ENCODE assay signal across 1 cellular context in the genomic region with DNA sequence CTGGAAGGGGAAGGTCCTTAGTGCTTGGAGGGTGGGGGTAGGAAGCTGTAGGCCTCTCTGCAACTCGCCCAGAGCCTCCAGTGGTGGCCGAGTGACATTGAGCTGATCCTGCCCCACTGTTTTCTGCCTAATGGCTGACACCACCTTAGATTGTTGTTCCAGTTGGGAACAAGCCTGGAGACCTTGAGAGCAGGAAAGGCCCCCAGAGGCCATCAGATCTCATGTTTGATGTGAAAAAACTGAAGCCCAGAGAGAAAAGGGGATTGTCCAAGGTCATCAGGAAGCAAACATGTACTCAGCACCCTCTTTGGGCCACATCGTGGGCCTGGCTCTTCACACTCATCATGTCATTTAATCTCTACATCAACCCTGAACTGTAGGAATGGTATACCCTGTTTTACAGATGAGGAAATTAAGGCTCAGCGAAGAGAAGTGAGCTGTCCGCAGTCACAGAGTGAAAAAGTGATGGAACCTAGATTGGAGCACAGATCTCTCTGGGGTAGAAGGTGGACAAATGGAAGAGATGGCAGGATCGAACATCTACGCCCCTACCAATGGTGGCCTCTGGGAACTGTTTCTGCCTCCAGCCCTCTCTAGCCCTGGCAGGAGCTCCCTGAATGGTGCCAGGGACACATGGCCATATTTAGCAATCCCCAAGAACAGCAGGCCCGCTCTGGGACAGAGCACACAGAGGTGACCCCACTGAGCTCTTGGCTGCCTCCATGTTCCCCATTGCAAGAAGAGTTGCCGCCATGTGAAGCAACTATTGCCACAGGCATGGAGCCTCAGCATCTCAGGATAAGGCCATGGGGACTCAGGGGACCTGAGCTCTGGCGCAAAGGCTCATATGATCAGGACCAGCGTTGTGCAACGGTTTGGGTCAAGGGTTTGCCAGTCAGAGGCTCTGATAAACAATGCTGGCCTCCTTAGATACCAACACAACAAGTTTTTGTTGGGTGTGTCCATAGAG.
A peak's percentile ranks its signal among the peaks of the same experiment; 100 is the strongest.
TF ChIP-seq lines count a peak whose summit lies in the region.

No MANE protein-coding gene starts in this region.

TF ChIP-seq in HepG2, 621 proteins besides CTCF, POLR2A, EP300 and RAD21 (continues in another document):
- TF ChIP-seq ZNF331 (CRISPR knock-in tag; IDR thresholded peaks at IDR 0.05) (peak; percentile 88; the same call in 1 of the 2 replicates), ZBTB3 (CRISPR knock-in tag; IDR thresholded peaks at IDR 0.05; ENCODE audit: borderline replicate concordance, low read depth) (peak; percentile 32; the same call in 1 of the 2 replicates), THAP11 (CRISPR knock-in tag; IDR thresholded peaks at IDR 0.05) (peak; percentile 16), ZNF546 (CRISPR knock-in tag; conservative IDR thresholded peaks at IDR 0.05) (0 out of 2 replicates have a peak, but pooled peaks have one; percentile 78), BCL6 (CRISPR knock-in tag; IDR thresholded peaks at IDR 0.05) (peak; percentile 65), ARNTL (CRISPR knock-in tag; IDR thresholded peaks at IDR 0.05) (peak; percentile 83), ZBTB8A (CRISPR knock-in tag; IDR thresholded peaks at IDR 0.05; ENCODE audit: borderline replicate concordance, low read depth) (no peak), PHF8 (CRISPR knock-in tag; IDR thresholded peaks at IDR 0.05) (peak; percentile 37; the same call in 1 of the 2 replicates), KLF16 (CRISPR knock-in tag; IDR thresholded peaks at IDR 0.05) (peak in 1 of 2 experiments; percentile 58; a peak in 1 of 4 replicates), KDM2A (CRISPR knock-in tag; IDR thresholded peaks at IDR 0.05; ENCODE audit: borderline replicate concordance, low read depth) (no peak), ZKSCAN8 (CRISPR knock-in tag; IDR thresholded peaks at IDR 0.05; ENCODE audit: borderline replicate concordance) (peak; percentile 48; the same call in 1 of the 2 replicates), CEBPG (CRISPR knock-in tag; IDR thresholded peaks at IDR 0.05) (peak; percentile 19; the same call in 1 of the 2 replicates), ZFP37 (CRISPR knock-in tag; IDR thresholded peaks at IDR 0.05; ENCODE audit: borderline replicate concordance) (no peak), GTF3A (CRISPR knock-in tag; conservative IDR thresholded peaks at IDR 0.05) (0 out of 2 replicates have a peak, but pooled peaks have one; percentile 37), KAT8 (CRISPR knock-in tag; IDR thresholded peaks at IDR 0.05) (peak; percentile 84), YY1 (IDR thresholded peaks at IDR 0.05; ENCODE audit: insufficient read depth, insufficient replicate concordance, low read depth, low read length) (peak; percentile 80), ZNF790 (CRISPR knock-in tag; IDR thresholded peaks at IDR 0.05; ENCODE audit: borderline replicate concordance) (no peak), PHF5A (CRISPR knock-in tag; IDR thresholded peaks at IDR 0.05; ENCODE audit: low read depth, unreplicated experiment) (peak; percentile 25), ARNT2 (CRISPR knock-in tag; IDR thresholded peaks at IDR 0.05; ENCODE audit: low read depth) (0 out of 2 replicates have a peak, but pooled peaks have one; percentile 14), TCF7 (IDR thresholded peaks at IDR 0.05; ENCODE audit: low read depth) (peak; percentile 73; the same call in 1 of the 2 replicates), SRSF9 (IDR thresholded peaks at IDR 0.05; ENCODE audit: borderline replicate concordance, insufficient read depth, low read depth, low read length, poor library complexity, severe bottlenecking) (no peak), HDAC2 (CRISPR knock-in tag; IDR thresholded peaks at IDR 0.05) (peak; percentile 93), ZNF713 (CRISPR knock-in tag; IDR thresholded peaks at IDR 0.05) (0 out of 2 replicates have a peak, but pooled peaks have one; percentile 20)
- TF ChIP-seq, protein P1, sequence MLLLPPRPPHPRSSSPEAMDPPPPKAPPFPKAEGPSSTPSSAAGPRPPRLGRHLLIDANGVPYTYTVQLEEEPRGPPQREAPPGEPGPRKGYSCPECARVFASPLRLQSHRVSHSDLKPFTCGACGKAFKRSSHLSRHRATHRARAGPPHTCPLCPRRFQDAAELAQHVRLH (CRISPR knock-in tag; IDR thresholded peaks at IDR 0.05; ENCODE audit: borderline replicate concordance, low read depth), result peak; percentile 36
- TF ChIP-seq, protein P2, sequence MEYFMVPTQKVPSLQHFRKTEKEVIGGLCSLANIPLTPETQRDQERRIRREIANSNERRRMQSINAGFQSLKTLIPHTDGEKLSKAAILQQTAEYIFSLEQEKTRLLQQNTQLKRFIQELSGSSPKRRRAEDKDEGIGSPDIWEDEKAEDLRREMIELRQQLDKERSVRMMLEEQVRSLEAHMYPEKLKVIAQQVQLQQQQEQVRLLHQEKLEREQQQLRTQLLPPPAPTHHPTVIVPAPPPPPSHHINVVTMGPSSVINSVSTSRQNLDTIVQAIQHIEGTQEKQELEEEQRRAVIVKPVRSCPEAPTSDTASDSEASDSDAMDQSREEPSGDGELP (IDR thresholded peaks at IDR 0.05; ENCODE audit: borderline replicate concordance, low read depth), result 0 out of 2 replicates have a peak, but pooled peaks have one; percentile 34
- TF ChIP-seq, protein P3, sequence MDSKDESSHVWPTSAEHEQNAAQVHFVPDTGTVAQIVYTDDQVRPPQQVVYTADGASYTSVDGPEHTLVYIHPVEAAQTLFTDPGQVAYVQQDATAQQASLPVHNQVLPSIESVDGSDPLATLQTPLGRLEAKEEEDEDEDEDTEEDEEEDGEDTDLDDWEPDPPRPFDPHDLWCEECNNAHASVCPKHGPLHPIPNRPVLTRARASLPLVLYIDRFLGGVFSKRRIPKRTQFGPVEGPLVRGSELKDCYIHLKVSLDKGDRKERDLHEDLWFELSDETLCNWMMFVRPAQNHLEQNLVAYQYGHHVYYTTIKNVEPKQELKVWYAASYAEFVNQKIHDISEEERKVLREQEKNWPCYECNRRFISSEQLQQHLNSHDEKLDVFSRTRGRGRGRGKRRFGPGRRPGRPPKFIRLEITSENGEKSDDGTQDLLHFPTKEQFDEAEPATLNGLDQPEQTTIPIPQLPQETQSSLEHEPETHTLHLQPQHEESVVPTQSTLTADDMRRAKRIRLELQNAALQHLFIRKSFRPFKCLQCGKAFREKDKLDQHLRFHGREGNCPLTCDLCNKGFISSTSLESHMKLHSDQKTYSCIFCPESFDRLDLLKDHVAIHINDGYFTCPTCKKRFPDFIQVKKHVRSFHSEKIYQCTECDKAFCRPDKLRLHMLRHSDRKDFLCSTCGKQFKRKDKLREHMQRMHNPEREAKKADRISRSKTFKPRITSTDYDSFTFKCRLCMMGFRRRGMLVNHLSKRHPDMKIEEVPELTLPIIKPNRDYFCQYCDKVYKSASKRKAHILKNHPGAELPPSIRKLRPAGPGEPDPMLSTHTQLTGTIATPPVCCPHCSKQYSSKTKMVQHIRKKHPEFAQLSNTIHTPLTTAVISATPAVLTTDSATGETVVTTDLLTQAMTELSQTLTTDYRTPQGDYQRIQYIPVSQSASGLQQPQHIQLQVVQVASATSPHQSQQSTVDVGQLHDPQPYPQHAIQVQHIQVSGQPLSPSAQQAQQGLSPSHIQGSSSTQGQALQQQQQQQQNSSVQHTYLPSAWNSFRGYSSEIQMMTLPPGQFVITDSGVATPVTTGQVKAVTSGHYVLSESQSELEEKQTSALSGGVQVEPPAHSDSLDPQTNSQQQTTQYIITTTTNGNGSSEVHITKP (CRISPR knock-in tag; IDR thresholded peaks at IDR 0.05; ENCODE audit: low read depth), result peak; percentile 85
- TF ChIP-seq, protein P4, sequence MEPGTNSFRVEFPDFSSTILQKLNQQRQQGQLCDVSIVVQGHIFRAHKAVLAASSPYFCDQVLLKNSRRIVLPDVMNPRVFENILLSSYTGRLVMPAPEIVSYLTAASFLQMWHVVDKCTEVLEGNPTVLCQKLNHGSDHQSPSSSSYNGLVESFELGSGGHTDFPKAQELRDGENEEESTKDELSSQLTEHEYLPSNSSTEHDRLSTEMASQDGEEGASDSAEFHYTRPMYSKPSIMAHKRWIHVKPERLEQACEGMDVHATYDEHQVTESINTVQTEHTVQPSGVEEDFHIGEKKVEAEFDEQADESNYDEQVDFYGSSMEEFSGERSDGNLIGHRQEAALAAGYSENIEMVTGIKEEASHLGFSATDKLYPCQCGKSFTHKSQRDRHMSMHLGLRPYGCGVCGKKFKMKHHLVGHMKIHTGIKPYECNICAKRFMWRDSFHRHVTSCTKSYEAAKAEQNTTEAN (CRISPR knock-in tag; conservative IDR thresholded peaks at IDR 0.05), result peak; percentile 34; the same call in 1 of the 2 replicates
- TF ChIP-seq, protein P5, sequence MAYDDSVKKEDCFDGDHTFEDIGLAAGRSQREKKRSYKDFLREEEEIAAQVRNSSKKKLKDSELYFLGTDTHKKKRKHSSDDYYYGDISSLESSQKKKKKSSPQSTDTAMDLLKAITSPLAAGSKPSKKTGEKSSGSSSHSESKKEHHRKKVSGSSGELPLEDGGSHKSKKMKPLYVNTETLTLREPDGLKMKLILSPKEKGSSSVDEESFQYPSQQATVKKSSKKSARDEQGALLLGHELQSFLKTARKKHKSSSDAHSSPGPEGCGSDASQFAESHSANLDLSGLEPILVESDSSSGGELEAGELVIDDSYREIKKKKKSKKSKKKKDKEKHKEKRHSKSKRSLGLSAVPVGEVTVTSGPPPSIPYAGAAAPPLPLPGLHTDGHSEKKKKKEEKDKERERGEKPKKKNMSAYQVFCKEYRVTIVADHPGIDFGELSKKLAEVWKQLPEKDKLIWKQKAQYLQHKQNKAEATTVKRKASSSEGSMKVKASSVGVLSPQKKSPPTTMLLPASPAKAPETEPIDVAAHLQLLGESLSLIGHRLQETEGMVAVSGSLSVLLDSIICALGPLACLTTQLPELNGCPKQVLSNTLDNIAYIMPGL (CRISPR knock-in tag; IDR thresholded peaks at IDR 0.05; ENCODE audit: borderline replicate concordance in 1 of 2, low read depth in 1 of 2), result peak in 1 of 2 experiments; percentile 41; a peak in 2 of 4 replicates
- TF ChIP-seq, protein P6, sequence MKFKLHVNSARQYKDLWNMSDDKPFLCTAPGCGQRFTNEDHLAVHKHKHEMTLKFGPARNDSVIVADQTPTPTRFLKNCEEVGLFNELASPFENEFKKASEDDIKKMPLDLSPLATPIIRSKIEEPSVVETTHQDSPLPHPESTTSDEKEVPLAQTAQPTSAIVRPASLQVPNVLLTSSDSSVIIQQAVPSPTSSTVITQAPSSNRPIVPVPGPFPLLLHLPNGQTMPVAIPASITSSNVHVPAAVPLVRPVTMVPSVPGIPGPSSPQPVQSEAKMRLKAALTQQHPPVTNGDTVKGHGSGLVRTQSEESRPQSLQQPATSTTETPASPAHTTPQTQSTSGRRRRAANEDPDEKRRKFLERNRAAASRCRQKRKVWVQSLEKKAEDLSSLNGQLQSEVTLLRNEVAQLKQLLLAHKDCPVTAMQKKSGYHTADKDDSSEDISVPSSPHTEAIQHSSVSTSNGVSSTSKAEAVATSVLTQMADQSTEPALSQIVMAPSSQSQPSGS (CRISPR knock-in tag; IDR thresholded peaks at IDR 0.05), result peak; percentile 66; the same call in 1 of the 2 replicates
- TF ChIP-seq, protein P7, sequence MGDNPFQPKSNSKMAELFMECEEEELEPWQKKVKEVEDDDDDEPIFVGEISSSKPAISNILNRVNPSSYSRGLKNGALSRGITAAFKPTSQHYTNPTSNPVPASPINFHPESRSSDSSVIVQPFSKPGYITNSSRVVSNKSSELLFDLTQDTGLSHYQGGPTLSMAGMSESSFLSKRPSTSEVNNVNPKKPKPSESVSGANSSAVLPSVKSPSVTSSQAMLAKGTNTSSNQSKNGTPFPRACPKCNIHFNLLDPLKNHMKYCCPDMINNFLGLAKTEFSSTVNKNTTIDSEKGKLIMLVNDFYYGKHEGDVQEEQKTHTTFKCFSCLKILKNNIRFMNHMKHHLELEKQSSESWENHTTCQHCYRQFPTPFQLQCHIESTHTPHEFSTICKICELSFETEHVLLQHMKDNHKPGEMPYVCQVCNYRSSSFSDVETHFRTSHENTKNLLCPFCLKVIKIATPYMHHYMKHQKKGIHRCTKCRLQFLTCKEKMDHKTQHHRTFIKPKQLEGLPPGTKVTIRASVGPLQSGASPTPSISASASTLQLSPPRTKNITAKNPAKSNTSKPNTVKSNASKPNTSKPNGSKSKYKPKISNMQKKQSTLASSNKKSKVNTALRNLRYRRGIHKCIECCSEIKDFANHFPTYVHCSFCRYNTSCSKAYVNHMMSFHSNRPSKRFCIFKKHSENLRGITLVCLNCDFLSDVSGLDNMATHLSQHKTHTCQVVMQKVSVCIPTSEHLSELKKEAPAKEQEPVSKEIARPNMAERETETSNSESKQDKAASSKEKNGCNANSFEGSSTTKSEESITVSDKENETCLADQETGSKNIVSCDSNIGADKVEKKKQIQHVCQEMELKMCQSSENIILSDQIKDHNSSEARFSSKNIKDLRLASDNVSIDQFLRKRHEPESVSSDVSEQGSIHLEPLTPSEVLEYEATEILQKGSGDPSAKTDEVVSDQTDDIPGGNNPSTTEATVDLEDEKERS (CRISPR knock-in tag; IDR thresholded peaks at IDR 0.05), result peak; percentile 94; the same call in 1 of the 2 replicates
- TF ChIP-seq, protein P8, sequence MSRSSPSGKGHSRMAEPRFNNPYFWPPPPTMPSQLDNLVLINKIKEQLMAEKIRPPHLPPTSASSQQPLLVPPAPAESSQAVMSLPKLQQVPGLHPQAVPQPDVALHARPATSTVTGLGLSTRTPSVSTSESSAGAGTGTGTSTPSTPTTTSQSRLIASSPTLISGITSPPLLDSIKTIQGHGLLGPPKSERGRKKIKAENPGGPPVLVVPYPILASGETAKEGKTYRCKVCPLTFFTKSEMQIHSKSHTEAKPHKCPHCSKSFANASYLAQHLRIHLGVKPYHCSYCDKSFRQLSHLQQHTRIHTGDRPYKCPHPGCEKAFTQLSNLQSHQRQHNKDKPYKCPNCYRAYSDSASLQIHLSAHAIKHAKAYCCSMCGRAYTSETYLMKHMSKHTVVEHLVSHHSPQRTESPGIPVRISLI (CRISPR knock-in tag; IDR thresholded peaks at IDR 0.05; ENCODE audit: borderline replicate concordance), result peak; percentile 92
